ENCODE assay signal across 8 cellular contexts in genomic region chr9:136864996-136865767, GRCh38. TPM values are rescaled to one million over a fixed set of nuclear protein-coding genes. Genes with fewer than 3 reads are reported as not detected.
DNase-seq lines count a peak whose midpoint lies in the region; ATAC-seq lines count a peak whose summit lies in the region.

No MANE protein-coding gene starts in this region.

- peak overlapping the region; percentile 91 to 95 for H3K27ac Mint-ChIP-seq in activated naive CD4-positive, alpha-beta T cell treated with anti-CD3 and anti-CD28 coated beads, Interleukin-2, amount 50 U/mL, for 72 hours
- H3K27ac Mint-ChIP-seq in stimulated activated naive CD8-positive, alpha-beta T cell treated with anti-CD3 and anti-CD28 coated beads, Interleukin-15, amount 100 ng/mL, for 72 hours = peak overlapping the region; percentile 96 to 97

- H3K27ac ChIP-seq in HUES6 (ENCODE audit: low read depth, low read length) = no peak overlapping the region
- H3K27ac ChIP-seq in iPS-18a (ENCODE audit: low read length) = no peak overlapping the region

- ATAC-seq in activated naive CD4-positive, alpha-beta T cell treated with anti-CD3 and anti-CD28 coated beads, Interleukin-2, amount 50 U/mL, for 72 hours = no peak
- no peak for ATAC-seq in stimulated activated naive CD8-positive, alpha-beta T cell treated with anti-CD3 and anti-CD28 coated beads, Interleukin-15, amount 100 ng/mL, for 72 hours
- ATAC-seq in GM21515 (IDR thresholded peaks at IDR 0.05; ENCODE audit: unreplicated experiment) = no peak
- no peak for ATAC-seq in GM19395 (IDR thresholded peaks at IDR 0.05; ENCODE audit: unreplicated experiment)

- H3K4me1 Mint-ChIP-seq in stimulated activated naive CD8-positive, alpha-beta T cell treated with anti-CD3 and anti-CD28 coated beads, Interleukin-15, amount 100 ng/mL, for 72 hours = peaks cover 27% of the 10 kb centered on the region

- H3K27me3 Mint-ChIP-seq in stimulated activated naive CD8-positive, alpha-beta T cell treated with anti-CD3 and anti-CD28 coated beads, Interleukin-15, amount 100 ng/mL, for 72 hours = no peaks in the 10 kb centered on the region

- peaks cover 0 to 15% of the 10 kb centered on the region in 2 donors for H3K36me3 Mint-ChIP-seq in activated naive CD4-positive, alpha-beta T cell treated with anti-CD3 and anti-CD28 coated beads, Interleukin-2, amount 50 U/mL, for 72 hours

- peak overlapping the region; percentile 70 for H3K9ac ChIP-seq in HUES6 (ENCODE audit: low read length)
- H3K9ac ChIP-seq in iPS-18a (ENCODE audit: low read length) = peak overlapping the region; percentile 66

- H3K4me1 ChIP-seq in HUES6 (ENCODE audit: control insufficient read depth, insufficient read depth, low read length) = peaks cover 4% of the 10 kb centered on the region; the same call in 1 of the 2 replicates
- H3K4me1 ChIP-seq in iPS-18a (ENCODE audit: control insufficient read depth, low read depth, low read length) = peaks cover 4% of the 10 kb centered on the region

- peaks cover 26% of the 10 kb centered on the region for H3K9me3 ChIP-seq in HUES6 (ENCODE audit: control insufficient read depth, insufficient read depth, low read depth, low read length)
- no peaks in the 10 kb centered on the region for H3K9me3 ChIP-seq in iPS-18a (ENCODE audit: control insufficient read depth, low read depth, low read length)

- H3K4me3 ChIP-seq in HUES6 (ENCODE audit: low read depth, low read length) = peak overlapping the region; percentile 93
- peak overlapping the region; percentile 46 for H3K4me3 ChIP-seq in iPS-18a (ENCODE audit: low read length)

- DNase-seq in activated naive CD4-positive, alpha-beta T cell treated with anti-CD3 and anti-CD28 coated beads, Interleukin-2, amount 50 U/mL, for 72 hours (ENCODE audit: low spot score in 2 of 2) = no peak
- peak in 1 of 2 donors; percentile 9 for DNase-seq in stimulated activated naive CD8-positive, alpha-beta T cell treated with anti-CD3 and anti-CD28 coated beads, Interleukin-15, amount 100 ng/mL, for 72 hours
- DNase-seq in mesenteric fat pad (ENCODE audit: low spot score) (no peak), NCI-H2107 (lab: John Stamatoyannopoulos, UW) (no peak)

- no peaks in the 10 kb centered on the region for H3K27me3 ChIP-seq in HUES6 (ENCODE audit: control insufficient read depth, insufficient read depth, low read length)
- no peaks in the 10 kb centered on the region for H3K27me3 ChIP-seq in iPS-18a (ENCODE audit: control insufficient read depth, insufficient read depth, low read length)

- H3K4me3 Mint-ChIP-seq in stimulated activated naive CD8-positive, alpha-beta T cell treated with anti-CD3 and anti-CD28 coated beads, Interleukin-15, amount 100 ng/mL, for 72 hours = peak overlapping the region; percentile 83 to 96

- no peaks in the 10 kb centered on the region for H3K9me3 Mint-ChIP-seq in activated naive CD4-positive, alpha-beta T cell treated with anti-CD3 and anti-CD28 coated beads, Interleukin-2, amount 50 U/mL, for 72 hours
- no peaks in the 10 kb centered on the region for H3K9me3 Mint-ChIP-seq in stimulated activated naive CD8-positive, alpha-beta T cell treated with anti-CD3 and anti-CD28 coated beads, Interleukin-15, amount 100 ng/mL, for 72 hours

- H3K36me3 ChIP-seq in HUES6 (ENCODE audit: control insufficient read depth, insufficient read depth, low read length) = peaks cover 44% of the 10 kb centered on the region
- H3K36me3 ChIP-seq in iPS-18a (ENCODE audit: control insufficient read depth, low read depth, low read length) = peaks cover 37% of the 10 kb centered on the region

RNA-seq across cellular contexts. Expression of gene EDF1, which starts 0.9 kb away (rescaled TPM):
- 100 to 1,000 TPM; 272 to 274 TPM for total RNA-seq in activated naive CD4-positive, alpha-beta T cell treated with anti-CD3 and anti-CD28 coated beads, Interleukin-2, amount 50 U/mL, for 72 hours
- 215 TPM for total RNA-seq in mesenteric fat pad

RNA-seq across cellular contexts. Expression of gene MAMDC4, which starts 13.0 kb away (rescaled TPM):
- 10 to 100 TPM; 17.7 to 21.5 TPM for total RNA-seq in activated naive CD4-positive, alpha-beta T cell treated with anti-CD3 and anti-CD28 coated beads, Interleukin-2, amount 50 U/mL, for 72 hours
- 1.6 TPM for total RNA-seq in mesenteric fat pad

RNA-seq across cellular contexts. Expression of gene PHPT1, which starts 16.0 kb away (rescaled TPM):
- 100 to 1,000 TPM; 129 to 167 TPM for total RNA-seq in activated naive CD4-positive, alpha-beta T cell treated with anti-CD3 and anti-CD28 coated beads, Interleukin-2, amount 50 U/mL, for 72 hours
- 89.6 TPM for total RNA-seq in mesenteric fat pad

RNA-seq across cellular contexts. Expression of gene TRAF2, which starts 21.1 kb away (rescaled TPM):
- 10 to 100 TPM; 53.7 to 56.5 TPM for total RNA-seq in activated naive CD4-positive, alpha-beta T cell treated with anti-CD3 and anti-CD28 coated beads, Interleukin-2, amount 50 U/mL, for 72 hours
- total RNA-seq in mesenteric fat pad = 8.8 TPM

RNA-seq across cellular contexts. Expression of gene AJM1, which starts 22.9 kb away (rescaled TPM):
- 1 to 10 TPM; 3.7 to 6.7 TPM for total RNA-seq in activated naive CD4-positive, alpha-beta T cell treated with anti-CD3 and anti-CD28 coated beads, Interleukin-2, amount 50 U/mL, for 72 hours
- 1.00 TPM for total RNA-seq in mesenteric fat pad
